ENCODE assay signal across 18 cellular contexts in genomic region chr2:145076085-145076484, GRCh38.
DNase-seq lines count a peak whose midpoint lies in the region; ATAC-seq and TF ChIP-seq lines count a peak whose summit lies in the region.
"Had no signal": no experiment of that assay in that cellular context is flagged by ENCODE, and none has a peak within 500 bp of the region (broad histone marks: within the 10 kb centered on the region; RNA-seq: fewer than 3 reads in every experiment).

No MANE protein-coding gene starts in this region.

- no peak overlapping the region for H3K4me3 Mint-ChIP-seq in MCF 10A (ENCODE audit: unreplicated experiment)
- H3K4me3 Mint-ChIP-seq: CD4-positive, CD25-positive, alpha-beta regulatory T cell; CD8-positive, alpha-beta memory T cell; IgD-negative memory B cell had no signal

- peaks cover 8% of the 10 kb centered on the region for H3K9me3 Mint-ChIP-seq in MCF 10A (ENCODE audit: unreplicated experiment)
- H3K9me3 Mint-ChIP-seq: CD8-positive, alpha-beta memory T cell; IgD-negative memory B cell had no signal

- H3K36me3 Mint-ChIP-seq in MCF 10A (ENCODE audit: insufficient read depth, unreplicated experiment), result no peaks in the 10 kb centered on the region
- H3K36me3 Mint-ChIP-seq: CD4-positive, CD25-positive, alpha-beta regulatory T cell; CD8-positive, alpha-beta memory T cell; IgD-negative memory B cell had no signal

- intact Hi-C loops in MCF 10A (cut with micrococcal nuclease), result no loop called here

- CTCF ChIA-PET in MCF 10A (lab: Yijun Ruan, JAX), result no interaction called here

- BruUV-seq in MCF 10A (replicated peaks; lab: Mats Ljungman, UMichigan), result no TSS peak

- TF ChIP-seq CTCF in MCF 10A (IDR thresholded peaks at IDR 0.05; ENCODE audit: unreplicated experiment), result no peak

- peak; percentile 22 for DNase-seq in NCI-H2171 (lab: John Stamatoyannopoulos, UW)
- DNase-seq in SK-N-DZ (ENCODE audit: low spot score), result peak; percentile 4
- peak; percentile 79 for DNase-seq in left lobe of liver (ENCODE audit: low spot score)
- no peak for DNase-seq in UCSD-AML1 (lab: John Stamatoyannopoulos, UW; ENCODE audit: unreplicated experiment)
- no peak for DNase-seq in MCF 10A (ENCODE audit: unreplicated experiment)
- DNase-seq: ACHN; BE2C; C1 segment of cervical spinal cord; CD4-positive, CD25-positive, alpha-beta regulatory T cell; CD8-positive, alpha-beta memory T cell; COR-L47; DMS153; DMS79; GDM1; GM23248 had no signal

- POLR2A ChIA-PET in MCF 10A (lab: Yijun Ruan, JAX), result interaction anchor here (0.5 to 0.7 kb wide), 2 partner anchors 21 to 805 kb away, joined by 3 read pairs; no protein-coding TSS in a partner anchor

- no peaks in the 10 kb centered on the region for H3K27me3 Mint-ChIP-seq in MCF 10A (ENCODE audit: insufficient read depth, unreplicated experiment)
- H3K27me3 Mint-ChIP-seq: IgD-negative memory B cell had no signal

- ATAC-seq in left lobe of liver, result peak; percentile 96
- ATAC-seq in HG03045 (IDR thresholded peaks at IDR 0.05; ENCODE audit: unreplicated experiment), result no peak
- ATAC-seq in HG03521 (IDR thresholded peaks at IDR 0.05; ENCODE audit: unreplicated experiment), result no peak

- H3K27ac Mint-ChIP-seq in MCF 10A (ENCODE audit: low read depth, unreplicated experiment), result no peak overlapping the region
- H3K27ac Mint-ChIP-seq: CD4-positive, CD25-positive, alpha-beta regulatory T cell; CD8-positive, alpha-beta memory T cell; IgD-negative memory B cell had no signal

- H3K4me1 Mint-ChIP-seq in MCF 10A (ENCODE audit: insufficient read depth, unreplicated experiment), result no peaks in the 10 kb centered on the region
- H3K4me1 Mint-ChIP-seq: CD4-positive, CD25-positive, alpha-beta regulatory T cell; CD8-positive, alpha-beta memory T cell; IgD-negative memory B cell had no signal

Comparison
In these comparisons a context has a peak if more than half of its experiments do, and no peak if none do; other contexts are left out.
1. DNase-seq: peak in NCI-H2171 (single experiment), SK-N-DZ (single experiment) and left lobe of liver (single experiment); none in UCSD-AML1 (single experiment) and MCF 10A (single experiment).